In genomic region chr5:169002941-169003555, GRCh38 we compare ENCODE assay signal across 20 cellular contexts.
"Had no signal": no experiment of that assay in that cellular context is flagged by ENCODE, and none has a peak within 500 bp of the region (broad histone marks: within the 10 kb centered on the region; RNA-seq: fewer than 3 reads in every experiment).

No MANE protein-coding gene starts in this region.

- H3K36me3 ChIP-seq: cardiac muscle cell, heart left ventricle, lower lobe of right lung had no signal

- H3K4me3 Mint-ChIP-seq: activated B cell treated with CpG ODN at 0.5 μM for 24 hours; dendritic cell treated with granulocyte-macrophage colony-stimulating factor and Interleukin-4, amounts not matched to agents 40 ng/mL and 50 ng/mL, for 4 days; neural crest cell; stimulated activated memory B cell treated with anti-CD40 and anti-IgM and Interleukin-4, amounts not matched to agents 10 μg/mL and 1 μg/mL and 100 μg/mL, for 72 hours; T-helper 1 cell treated with Interleukin-12 subunit alpha and Interleukin-12 subunit beta and Interleukin-4 antibody, amounts not matched to agents 30 μg/mL and 1 μg/mL, for 36 hours had no signal

- DNase-seq: activated B cell treated with CpG ODN at 0.5 μM for 24 hours; activated CD4-positive, alpha-beta T cell treated with anti-CD3 and anti-CD28 coated beads for 4 hours; activated CD4-positive, alpha-beta T cell treated with anti-CD3 and anti-CD28 coated beads, Interleukin-2, amount 50 U/mL, for 48 hours; activated naive CD4-positive, alpha-beta T cell treated with Interleukin-2 at 50 U/mL for 16 hours; activated T-cell treated with anti-CD3 and anti-CD28 coated beads, Interleukin-2, amount 50 U/mL, for 48 hours; effector CD4-positive, alpha-beta T cell; heart left ventricle; kidney; lower lobe of right lung; mesendoderm; naive B cell; small intestine; stimulated activated CD4-positive, alpha-beta T cell treated with anti-CD3 and anti-CD28 coated beads, Interleukin-15, amount 100 ng/mL, for 24 hours; T1000; testis had no signal

- H3K4me1 Mint-ChIP-seq: activated B cell treated with CpG ODN at 0.5 μM for 24 hours; naive B cell; neural crest cell; stimulated activated memory B cell treated with anti-CD40 and anti-IgM and Interleukin-4, amounts not matched to agents 10 μg/mL and 1 μg/mL and 100 μg/mL, for 72 hours had no signal

- H3K27ac ChIP-seq: cardiac muscle cell, lower lobe of right lung had no signal

- H3K27ac Mint-ChIP-seq: activated B cell treated with CpG ODN at 0.5 μM for 24 hours; dendritic cell treated with granulocyte-macrophage colony-stimulating factor and Interleukin-4, amounts not matched to agents 40 ng/mL and 50 ng/mL, for 4 days; naive B cell; stimulated activated memory B cell treated with anti-CD40 and anti-IgM and Interleukin-4, amounts not matched to agents 10 μg/mL and 1 μg/mL and 100 μg/mL, for 72 hours; T-helper 1 cell treated with Interleukin-12 subunit alpha and Interleukin-12 subunit beta and Interleukin-4 antibody, amounts not matched to agents 30 μg/mL and 1 μg/mL, for 36 hours had no signal

- H3K9me3 Mint-ChIP-seq: activated B cell treated with CpG ODN at 0.5 μM for 24 hours; dendritic cell treated with granulocyte-macrophage colony-stimulating factor and Interleukin-4, amounts not matched to agents 40 ng/mL and 50 ng/mL, for 4 days; naive B cell; neural crest cell; stimulated activated memory B cell treated with anti-CD40 and anti-IgM and Interleukin-4, amounts not matched to agents 10 μg/mL and 1 μg/mL and 100 μg/mL, for 72 hours; T-helper 1 cell treated with Interleukin-12 subunit alpha and Interleukin-12 subunit beta and Interleukin-4 antibody, amounts not matched to agents 30 μg/mL and 1 μg/mL, for 36 hours had no signal

- H3K4me1 ChIP-seq: lower lobe of right lung had no signal

- H3K27me3 ChIP-seq: cardiac muscle cell, testis had no signal

- ATAC-seq: heart left ventricle; lower lobe of right lung; stimulated activated memory B cell treated with anti-CD40 and anti-IgM and Interleukin-4, amounts not matched to agents 10 μg/mL and 1 μg/mL and 100 μg/mL, for 72 hours had no signal

- H3K9me3 ChIP-seq: heart left ventricle, lower lobe of right lung, testis had no signal

- H3K36me3 Mint-ChIP-seq: naive B cell; stimulated activated memory B cell treated with anti-CD40 and anti-IgM and Interleukin-4, amounts not matched to agents 10 μg/mL and 1 μg/mL and 100 μg/mL, for 72 hours had no signal

- H3K4me3 ChIP-seq: cardiac muscle cell, heart left ventricle, lower lobe of right lung, testis had no signal
